Comparison of ENCODE assay signal across 11 cellular contexts in genomic region chr5:135890867-135891266, GRCh38. TPM values are rescaled to one million over a fixed set of nuclear protein-coding genes. Genes with fewer than 3 reads are reported as not detected.
DNase-seq lines count a peak whose midpoint lies in the region; FAIRE-seq and TF ChIP-seq lines count a peak whose summit lies in the region.
"Had no signal": no experiment of that assay in that cellular context is flagged by ENCODE, and none has a peak within 500 bp of the region (broad histone marks: within the 10 kb centered on the region; RNA-seq: fewer than 3 reads in every experiment).

No MANE protein-coding gene starts in this region.

- FAIRE-seq in HTR-8/SVneo (lab: Jason Lieb, UNC), result no peak

- no peaks in the 10 kb centered on the region for H3K36me3 Mint-ChIP-seq in activated CD4-positive, alpha-beta T cell treated with anti-CD3 and anti-CD28 coated beads, Interleukin-2, amount 10 ng/mL, durations not matched to agents 24 days and 14 days (ENCODE audit: low read depth)
- H3K36me3 Mint-ChIP-seq in neural progenitor cell, result no peaks in the 10 kb centered on the region
- H3K36me3 Mint-ChIP-seq: IgD-negative memory B cell had no signal

- H3K36me3 ChIP-seq in PC-9 (ENCODE audit: low read depth) (no peaks in the 10 kb centered on the region), neural progenitor cell (no peaks in the 10 kb centered on the region)

- H3K27ac Mint-ChIP-seq in activated CD4-positive, alpha-beta T cell treated with anti-CD3 and anti-CD28 coated beads, Interleukin-2, amount 10 ng/mL, durations not matched to agents 24 days and 14 days, result no peak overlapping the region
- no peak overlapping the region for H3K27ac Mint-ChIP-seq in neural progenitor cell
- H3K27ac Mint-ChIP-seq: IgD-negative memory B cell had no signal

- POLR2A ChIA-PET in PC-9 (lab: Charles Lee; ENCODE audit: unreplicated experiment), result interaction anchor here (0.8 kb wide), 1 partner anchor 331 kb away, joined by 3 read pairs; no protein-coding TSS in a partner anchor

- H3K9me3 ChIP-seq in PC-9 (ENCODE audit: insufficient read depth, low read depth) (no peaks in the 10 kb centered on the region), neural progenitor cell (ENCODE audit: low read depth) (no peaks in the 10 kb centered on the region)

- peaks cover 30% of the 10 kb centered on the region for H3K27me3 Mint-ChIP-seq in activated CD4-positive, alpha-beta T cell treated with anti-CD3 and anti-CD28 coated beads, Interleukin-2, amount 10 ng/mL, durations not matched to agents 24 days and 14 days
- peaks cover 7% of the 10 kb centered on the region for H3K27me3 Mint-ChIP-seq in neural progenitor cell (ENCODE audit: insufficient read depth, low read depth)

- H3K4me3 ChIP-seq in PC-9 (no peak overlapping the region), neural progenitor cell (no peak overlapping the region)

- DNase-seq in activated CD4-positive, alpha-beta T cell treated with anti-CD3 and anti-CD28 coated beads, Interleukin-2, amount 10 ng/mL, durations not matched to agents 24 days and 14 days, result peak; percentile 67
- DNase-seq in activated CD4-positive, alpha-beta T cell treated with anti-CD3 and anti-CD28 coated beads, Interleukin-2, amount 50 U/mL, for 4 hours, result no peak
- DNase-seq in H4 (ENCODE audit: low spot score) (peak; percentile 55), PC-9 (no peak), amygdala (lab: John Stamatoyannopoulos, UW) (no peak), neural progenitor cell (ENCODE audit: low spot score) (no peak), HTR-8/SVneo (ENCODE audit: insufficient read length, low spot score) (no peak)
- peak; percentile 50 for DNase-seq in stimulated activated CD4-positive, alpha-beta T cell treated with anti-CD3 and anti-CD28 coated beads, Interleukin-4, amount 100 ng/mL, for 24 hours
- DNase-seq: foreskin fibroblast had no signal

- H3K9me2 ChIP-seq in PC-9 (ENCODE audit: insufficient read depth), result no peaks in the 10 kb centered on the region

- H3K27me3 ChIP-seq in PC-9 (ENCODE audit: insufficient read depth, low read depth), result no peaks in the 10 kb centered on the region
- H3K27me3 ChIP-seq in neural progenitor cell, result peaks cover 38% of the 10 kb centered on the region

- H3K9ac ChIP-seq in neural progenitor cell, result no peak overlapping the region

- H3K4me1 Mint-ChIP-seq in activated CD4-positive, alpha-beta T cell treated with anti-CD3 and anti-CD28 coated beads, Interleukin-2, amount 10 ng/mL, durations not matched to agents 24 days and 14 days, result peaks cover 5% of the 10 kb centered on the region
- peaks cover 7% of the 10 kb centered on the region for H3K4me1 Mint-ChIP-seq in neural progenitor cell

- no peaks in the 10 kb centered on the region for H3K79me2 ChIP-seq in PC-9 (ENCODE audit: low read depth)
- H3K79me2 ChIP-seq in neural progenitor cell (ENCODE audit: low read depth), result no peaks in the 10 kb centered on the region

- TF ChIP-seq CTCF in PC-9 (conservative IDR thresholded peaks at IDR 0.05) (no peak), neural progenitor cell (IDR thresholded peaks at IDR 0.05) (no peak)

- BruUV-seq in PC-9 (replicated peaks; lab: Mats Ljungman, UMichigan), result no TSS peak

- H4K20me1 ChIP-seq in PC-9 (ENCODE audit: insufficient read depth) (no peaks in the 10 kb centered on the region), neural progenitor cell (ENCODE audit: low read depth) (no peaks in the 10 kb centered on the region)

- H2AFZ ChIP-seq in PC-9, result no peak overlapping the region
- H2AFZ ChIP-seq in neural progenitor cell (replicated peaks), result no peak overlapping the region

- no peaks in the 10 kb centered on the region for H3K9me3 Mint-ChIP-seq in activated CD4-positive, alpha-beta T cell treated with anti-CD3 and anti-CD28 coated beads, Interleukin-2, amount 10 ng/mL, durations not matched to agents 24 days and 14 days
- H3K9me3 Mint-ChIP-seq in neural progenitor cell, result no peaks in the 10 kb centered on the region
- H3K9me3 Mint-ChIP-seq: IgD-negative memory B cell had no signal

- H3K4me3 Mint-ChIP-seq in activated CD4-positive, alpha-beta T cell treated with anti-CD3 and anti-CD28 coated beads, Interleukin-2, amount 10 ng/mL, durations not matched to agents 24 days and 14 days, result no peak overlapping the region
- no peak overlapping the region for H3K4me3 Mint-ChIP-seq in neural progenitor cell
- H3K4me3 Mint-ChIP-seq: IgD-negative memory B cell had no signal

- H3K4me1 ChIP-seq in PC-9 (replicated peaks; ENCODE audit: insufficient read depth), result peaks cover 25% of the 10 kb centered on the region
- H3K4me1 ChIP-seq in neural progenitor cell, result no peaks in the 10 kb centered on the region

- H3K27ac ChIP-seq in PC-9 (no peak overlapping the region), neural progenitor cell (no peak overlapping the region)

- intact Hi-C loops in activated CD4-positive, alpha-beta T cell treated with anti-CD3 and anti-CD28 coated beads, Interleukin-2, amount 10 ng/mL, durations not matched to agents 24 days and 14 days (cut with micrococcal nuclease), result no loop called here
- intact Hi-C loops in PC-9 (cut with micrococcal nuclease; ENCODE audit: unreplicated experiment), result no loop called here

- H3F3A ChIP-seq in PC-9 (ENCODE audit: insufficient read depth, low read depth) (no peaks in the 10 kb centered on the region; the same call in 1 of the 2 replicates), neural progenitor cell (ENCODE audit: low read depth) (no peaks in the 10 kb centered on the region)

- 0 out of 2 replicates have a peak overlapping the region, but pooled peaks have one; percentile 1 for H3K4me2 ChIP-seq in PC-9
- H3K4me2 ChIP-seq in neural progenitor cell, result no peak overlapping the region

- CTCF ChIA-PET in PC-9 (lab: Charles Lee), result interaction anchor here (0.6 kb wide), 1 partner anchor 246 kb away, joined by 4 read pairs; no protein-coding TSS in a partner anchor

RNA-seq across cellular contexts. Expression of gene IL9, which starts 4.8 kb away (rescaled TPM):
- 0.75 TPM in 1 of 2 replicates, not detected in the other for total RNA-seq in activated CD4-positive, alpha-beta T cell treated with anti-CD3 and anti-CD28 coated beads, Interleukin-2, amount 10 ng/mL, durations not matched to agents 24 days and 14 days
- total RNA-seq in H4 (2014; rRNA removed; shearing (Covaris generic)), result not detected in 2 replicates
- total RNA-seq in PC-9 (2021) (not detected in 2 replicates), neural progenitor cell (ENCODE audit: low replicate concordance) (not detected in 2 replicates)
- total RNA-seq: mucosa of gallbladder had no signal

RNA-seq across cellular contexts. Expression of gene SLC25A48, which starts 56.4 kb away (rescaled TPM):
- total RNA-seq in activated CD4-positive, alpha-beta T cell treated with anti-CD3 and anti-CD28 coated beads, Interleukin-2, amount 10 ng/mL, durations not matched to agents 24 days and 14 days, result not detected in 2 replicates
- total RNA-seq in H4 (2014; rRNA removed; shearing (Covaris generic)), result not detected in 2 replicates
- total RNA-seq in PC-9 (2021) (not detected in 2 replicates), neural progenitor cell (ENCODE audit: low replicate concordance) (not detected in 2 replicates)

Comparison
In these comparisons a context has a peak if more than half of its experiments do, and no peak if none do; other contexts are left out.
1. DNase-seq: peak in activated CD4-positive, alpha-beta T cell treated with anti-CD3 and anti-CD28 coated beads, Interleukin-2, amount 10 ng/mL, durations not matched to agents 24 days and 14 days (single experiment), H4 (single experiment) and stimulated activated CD4-positive, alpha-beta T cell treated with anti-CD3 and anti-CD28 coated beads, Interleukin-4, amount 100 ng/mL, for 24 hours (single experiment); none in activated CD4-positive, alpha-beta T cell treated with anti-CD3 and anti-CD28 coated beads, Interleukin-2, amount 50 U/mL, for 4 hours (0 of 2), PC-9 (0 of 2), amygdala (0 of 56), neural progenitor cell (single experiment) and HTR-8/SVneo (single experiment).